ENCODE assay signal across 8 cellular contexts in genomic region chr22:24402460-24403192, GRCh38. TPM values are rescaled to one million over a fixed set of nuclear protein-coding genes. Genes with fewer than 3 reads are reported as not detected.
DNase-seq lines count a peak whose midpoint lies in the region; ATAC-seq and TF ChIP-seq lines count a peak whose summit lies in the region.

No MANE protein-coding gene starts in this region.

- H3K9me3 ChIP-seq in left lung, result no peaks in the 10 kb centered on the region
- H3K9me3 ChIP-seq in thyroid gland, result no peaks in the 10 kb centered on the region

- peak overlapping the region; percentile 70 to 74 for H3K27ac ChIP-seq in left lung
- H3K27ac ChIP-seq in thyroid gland, result peak overlapping the region; percentile 24 to 79 (median 57)

- no peak overlapping the region for H3K4me3 ChIP-seq in cardiac fibroblast (replicated peaks in 1 of 2; ENCODE audit: low read depth in 2 of 2, low read length in 2 of 2)
- H3K4me3 ChIP-seq in left lung, result peak overlapping the region in 1 of 2 donors; percentile 6
- no peak overlapping the region for H3K4me3 ChIP-seq in thyroid gland (replicated peaks in 1 of 3)

- intact Hi-C loops in left lung (cut with DNase I) (no loop called here), thyroid gland (cut with DNase I) (no loop called here)

- peaks cover 0 to 37% of the 10 kb centered on the region in 2 donors for H3K36me3 ChIP-seq in left lung
- peaks cover 2 to 9% of the 10 kb centered on the region in 2 donors for H3K36me3 ChIP-seq in thyroid gland

- ATAC-seq in GM18909 (IDR thresholded peaks at IDR 0.05; ENCODE audit: poor library complexity, unreplicated experiment), result peak; percentile 39
- ATAC-seq in left lung, result peak; percentile 86
- no peak for ATAC-seq in GM18870 (IDR thresholded peaks at IDR 0.05; ENCODE audit: unreplicated experiment)

- no peaks in the 10 kb centered on the region for H3K27me3 ChIP-seq in left lung
- no peaks in the 10 kb centered on the region for H3K27me3 ChIP-seq in thyroid gland

- peak; percentile 77 for DNase-seq in AG08396 (ENCODE audit: low spot score)
- DNase-seq in NOMO-1 (lab: John Stamatoyannopoulos, UW; ENCODE audit: unreplicated experiment in 2 of 2), result peak; percentile 75 to 89
- peak; percentile 91 to 94 for DNase-seq in cardiac fibroblast (ENCODE audit: low read depth in 2 of 2)
- peak; percentile 76 to 81 for DNase-seq in left lung
- peak; percentile 73 to 75 for DNase-seq in thyroid gland
- DNase-seq in central memory CD4-positive, alpha-beta T cell, result no peak

- WGBS in thyroid gland, 2 donors, result 40% methylated on average over 2 to 3 of the region's 3 CpGs

- TF ChIP-seq POLR2A in thyroid gland (IDR thresholded peaks at IDR 0.05), result no peak

- no peak for TF ChIP-seq CTCF in cardiac fibroblast (IDR thresholded peaks at IDR 0.05; ENCODE audit: low read depth, low read length)
- TF ChIP-seq CTCF in left lung (IDR thresholded peaks at IDR 0.05), result no peak
- no peak for TF ChIP-seq CTCF in thyroid gland (IDR thresholded peaks at IDR 0.05)

- H3K4me1 ChIP-seq in left lung, result peaks cover 32 to 76% of the 10 kb centered on the region in 2 donors
- H3K4me1 ChIP-seq in thyroid gland, result peaks cover 9 to 29% of the 10 kb centered on the region in 2 donors

RNA-seq across cellular contexts. Expression of gene ADORA2A, which starts 24.8 kb away (rescaled TPM):
- total RNA-seq in left lung (10 to 100 TPM; 11.5 to 16.8 TPM), thyroid gland (1 to 10 TPM; 1.4 to 3.0 (median 2.5) TPM)
